ENCODE assay signal across 8 cellular contexts in the genomic region with DNA sequence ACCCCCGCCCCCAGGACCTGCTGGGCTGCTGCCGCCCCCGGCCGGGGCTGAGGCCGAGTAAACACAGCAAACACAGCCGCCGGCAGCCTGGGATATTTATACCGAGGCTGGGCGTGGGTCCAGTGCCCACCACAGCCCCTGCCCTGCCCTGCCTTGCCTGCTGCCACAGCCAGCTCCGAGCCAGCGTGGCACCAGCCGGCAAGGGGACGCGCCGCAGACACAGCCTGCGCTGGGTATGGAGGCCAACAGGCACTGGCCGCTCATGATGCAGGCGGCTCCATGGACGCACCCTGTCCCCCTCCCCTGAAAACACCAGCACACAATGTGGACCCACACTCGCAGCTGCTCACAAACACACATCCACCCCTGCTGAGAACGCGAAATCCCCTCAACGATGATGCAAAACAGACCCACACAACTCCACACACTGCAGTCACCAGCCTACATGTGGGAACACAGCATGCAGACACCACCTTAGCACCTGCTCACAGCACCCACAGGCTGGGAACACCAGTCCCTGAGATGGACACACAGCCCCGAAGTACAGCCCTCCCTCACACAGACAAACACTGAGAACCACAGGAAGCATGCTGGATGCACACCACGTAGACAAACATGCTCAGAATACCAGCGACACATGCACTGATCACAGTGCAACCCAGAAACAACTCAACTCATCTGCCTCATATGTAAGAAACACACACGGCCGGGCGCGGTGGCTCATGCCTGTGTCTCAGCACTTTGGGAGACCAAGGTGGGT. TPM values are rescaled to one million over a fixed set of nuclear protein-coding genes. Genes with fewer than 3 reads are reported as not detected.
A peak's percentile ranks its signal among the peaks of the same experiment; 100 is the strongest.
DNase-seq lines count a peak whose midpoint lies in the region; ATAC-seq and TF ChIP-seq lines count a peak whose summit lies in the region.

No MANE protein-coding gene starts in this region.

- no peaks in the 10 kb centered on the region for H3K9me3 ChIP-seq in prostate gland

- CTCF ChIA-PET in activated CD8-positive, alpha-beta T cell treated with anti-CD3 and anti-CD28 coated beads, Interleukin-2, amount 10 ng/mL, durations not matched to agents 7 days and 5 days (lab: Charles Lee) = interaction anchor here (1.7 to 1.8 kb wide), 2 partner anchors 17 to 26 kb away, joined by 9 to 12 read pairs; no protein-coding TSS in a partner anchor

- H3K4me1 ChIP-seq in ACC112 (ENCODE audit: control insufficient read depth, insufficient read depth, low read length, unreplicated experiment) = peaks cover 61% of the 10 kb centered on the region
- H3K4me1 ChIP-seq in prostate gland (replicated peaks) = peaks cover 13% of the 10 kb centered on the region

- no peaks in the 10 kb centered on the region for H3K9me3 Mint-ChIP-seq in activated CD8-positive, alpha-beta T cell treated with anti-CD3 and anti-CD28 coated beads, Interleukin-2, amount 10 ng/mL, durations not matched to agents 7 days and 5 days (ENCODE audit: insufficient read depth)
- peaks cover 24% of the 10 kb centered on the region for H3K9me3 Mint-ChIP-seq in glutamatergic neuron (ENCODE audit: unreplicated experiment)

- no peak overlapping the region for H2AFZ ChIP-seq in ACC112 (ENCODE audit: low read length, unreplicated experiment)

- no peaks in the 10 kb centered on the region for H3K27me3 ChIP-seq in ACC112 (ENCODE audit: insufficient read depth, low read length)
- H3K27me3 ChIP-seq in prostate gland (replicated peaks; ENCODE audit: insufficient read depth) = no peaks in the 10 kb centered on the region

- intact Hi-C loops in prostate gland (cut with DNase I) = no loop called here

- no peak for ATAC-seq in activated CD8-positive, alpha-beta T cell treated with anti-CD3 and anti-CD28 coated beads, Interleukin-2, amount 10 ng/mL, durations not matched to agents 7 days and 5 days
- ATAC-seq in GM21526 (IDR thresholded peaks at IDR 0.05; ENCODE audit: low FRiP score, unreplicated experiment) = no peak

- WGBS in prostate gland = 25% methylated on average over 30 of the region's 30 CpGs

- POLR2A ChIA-PET in activated CD8-positive, alpha-beta T cell treated with anti-CD3 and anti-CD28 coated beads, Interleukin-2, amount 10 ng/mL, durations not matched to agents 7 days and 5 days (lab: Charles Lee) = interaction anchor here (2.1 to 3.0 kb wide), 2 partner anchors 18 to 26 kb away, joined by 12 to 22 read pairs; no protein-coding TSS in a partner anchor

- TF ChIP-seq POLR2A in GM19099 (IDR thresholded peaks at IDR 0.05; ENCODE audit: extremely low read depth, insufficient read length, low read depth) = peak; percentile 32
- no peak for TF ChIP-seq POLR2A in prostate gland (IDR thresholded peaks at IDR 0.05)

- H3K36me3 ChIP-seq in ACC112 (ENCODE audit: insufficient read depth, low read length) = 0 out of 2 replicates have a peak, but pooled peaks cover 5% of the 10 kb centered on the region
- H3K36me3 ChIP-seq in prostate gland = no peaks in the 10 kb centered on the region

- DNase-seq in activated CD8-positive, alpha-beta T cell treated with anti-CD3 and anti-CD28 coated beads, Interleukin-2, amount 10 ng/mL, durations not matched to agents 7 days and 5 days = no peak
- DNase-seq in glutamatergic neuron = no peak
- no peak for DNase-seq in prostate gland (ENCODE audit: low spot score)
- no peak for DNase-seq in KBM-7
- DNase-seq in NCI-H187 (lab: John Stamatoyannopoulos, UW) = no peak

- H3K27me3 Mint-ChIP-seq in activated CD8-positive, alpha-beta T cell treated with anti-CD3 and anti-CD28 coated beads, Interleukin-2, amount 10 ng/mL, durations not matched to agents 7 days and 5 days (ENCODE audit: low read depth) = no peaks in the 10 kb centered on the region
- peaks cover 32% of the 10 kb centered on the region for H3K27me3 Mint-ChIP-seq in glutamatergic neuron (ENCODE audit: unreplicated experiment)

- in situ Hi-C loops in KBM-7 (cut with MboI; ENCODE audit: low pct_unique_long_range_greater_than_20kb, low sequenced_read_pairs) = no loop called here

- H3K4me3 ChIP-seq in ACC112 (ENCODE audit: low read depth, low read length) = peak overlapping the region; percentile 19; the same call in 1 of the 2 replicates
- peak overlapping the region in 1 of 2 donors; percentile 8 for H3K4me3 ChIP-seq in prostate gland

- peaks cover 65% of the 10 kb centered on the region for H3K36me3 Mint-ChIP-seq in activated CD8-positive, alpha-beta T cell treated with anti-CD3 and anti-CD28 coated beads, Interleukin-2, amount 10 ng/mL, durations not matched to agents 7 days and 5 days (ENCODE audit: low read depth)
- H3K36me3 Mint-ChIP-seq in glutamatergic neuron (ENCODE audit: unreplicated experiment) = no peaks in the 10 kb centered on the region

- peaks cover 2% of the 10 kb centered on the region for H3K79me2 ChIP-seq in ACC112 (ENCODE audit: control insufficient read depth, insufficient read depth, low read length, unreplicated experiment)

- peaks cover 70% of the 10 kb centered on the region for H3K4me1 Mint-ChIP-seq in activated CD8-positive, alpha-beta T cell treated with anti-CD3 and anti-CD28 coated beads, Interleukin-2, amount 10 ng/mL, durations not matched to agents 7 days and 5 days (ENCODE audit: low read depth)
- peaks cover 60% of the 10 kb centered on the region for H3K4me1 Mint-ChIP-seq in glutamatergic neuron (ENCODE audit: low read depth, unreplicated experiment)

- H3K27ac Mint-ChIP-seq in activated CD8-positive, alpha-beta T cell treated with anti-CD3 and anti-CD28 coated beads, Interleukin-2, amount 10 ng/mL, durations not matched to agents 7 days and 5 days = peak overlapping the region; percentile 85
- peak overlapping the region; percentile 91 for H3K27ac Mint-ChIP-seq in glutamatergic neuron (ENCODE audit: unreplicated experiment)

- H3K4me3 Mint-ChIP-seq in activated CD8-positive, alpha-beta T cell treated with anti-CD3 and anti-CD28 coated beads, Interleukin-2, amount 10 ng/mL, durations not matched to agents 7 days and 5 days = peak overlapping the region; percentile 61
- H3K4me3 Mint-ChIP-seq in glutamatergic neuron (ENCODE audit: unreplicated experiment) = peak overlapping the region; percentile 71

- H3K27ac ChIP-seq in ACC112 (ENCODE audit: low read depth, low read length) (peak overlapping the region; percentile 100), prostate gland (peak overlapping the region; percentile 46 to 73)

- TF ChIP-seq CTCF in glutamatergic neuron (IDR thresholded peaks at IDR 0.05; ENCODE audit: partially characterized antibody, unreplicated experiment) = no peak
- TF ChIP-seq CTCF in prostate gland (IDR thresholded peaks at IDR 0.05) = no peak

RNA-seq across cellular contexts. Expression of a gene that starts 16.2 kb away (rescaled TPM):
- total RNA-seq in activated CD8-positive, alpha-beta T cell treated with anti-CD3 and anti-CD28 coated beads, Interleukin-2, amount 10 ng/mL, durations not matched to agents 7 days and 5 days = 10 to 100 TPM; 33.5 to 36.1 TPM
- total RNA-seq in glutamatergic neuron (ENCODE audit: unreplicated experiment) = 36.7 TPM
- total RNA-seq in prostate gland = 10 to 100 TPM; 21.0 to 34.4 TPM

RNA-seq across cellular contexts. Expression of a gene that starts 27.6 kb away (rescaled TPM):
- 100 to 1,000 TPM; 210 to 231 TPM for total RNA-seq in activated CD8-positive, alpha-beta T cell treated with anti-CD3 and anti-CD28 coated beads, Interleukin-2, amount 10 ng/mL, durations not matched to agents 7 days and 5 days
- total RNA-seq in glutamatergic neuron (ENCODE audit: unreplicated experiment) = 26.0 TPM
- total RNA-seq in prostate gland = 10 to 100 TPM in 1 of 2 donors, 1 to 10 TPM in 1; 9.7 to 32.4 TPM

RNA-seq across cellular contexts. Expression of a gene that starts 37.8 kb away (rescaled TPM):
- 10 to 100 TPM; 10.6 to 12.8 TPM for total RNA-seq in activated CD8-positive, alpha-beta T cell treated with anti-CD3 and anti-CD28 coated beads, Interleukin-2, amount 10 ng/mL, durations not matched to agents 7 days and 5 days
- total RNA-seq in glutamatergic neuron (ENCODE audit: unreplicated experiment) = 7.6 TPM
- total RNA-seq in prostate gland = 10 to 100 TPM; 10.7 to 17.1 TPM

RNA-seq across cellular contexts. Expression of a gene that starts 50.2 kb away (rescaled TPM):
- total RNA-seq in activated CD8-positive, alpha-beta T cell treated with anti-CD3 and anti-CD28 coated beads, Interleukin-2, amount 10 ng/mL, durations not matched to agents 7 days and 5 days = 1 to 10 TPM; 5.3 to 6.4 TPM
- total RNA-seq in glutamatergic neuron (ENCODE audit: unreplicated experiment) (52.6 TPM), prostate gland (10 to 100 TPM; 15.7 to 19.7 TPM)
